Comparison of ENCODE assay signal across 22 cellular contexts in the genomic region with DNA sequence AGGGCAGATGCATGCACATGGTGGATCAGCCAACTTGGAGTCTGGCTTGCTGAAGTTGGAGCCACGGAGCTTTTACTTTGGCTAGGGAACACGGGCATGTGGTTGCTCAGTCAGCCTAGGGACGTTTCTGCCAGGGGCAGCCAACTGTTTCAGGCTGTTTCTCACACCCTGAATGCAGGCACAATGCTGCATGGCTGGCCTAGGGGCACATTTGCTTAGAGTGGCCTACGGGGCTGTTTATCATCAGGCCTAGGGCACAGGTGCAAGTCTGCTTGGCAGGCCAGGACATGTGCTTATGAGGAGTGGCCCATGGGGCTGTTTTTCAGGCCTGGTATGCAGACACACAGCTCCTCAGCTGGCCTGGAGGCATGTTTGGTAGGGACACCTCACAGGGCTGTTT.
DNase-seq lines count a peak whose midpoint lies in the region; ATAC-seq and TF ChIP-seq lines count a peak whose summit lies in the region.
"Had no signal": no experiment of that assay in that cellular context is flagged by ENCODE, and none has a peak within 500 bp of the region (broad histone marks: within the 10 kb centered on the region; RNA-seq: fewer than 3 reads in every experiment).

No MANE protein-coding gene starts in this region.

- H3K4me2 ChIP-seq in OCI-LY1 (ENCODE audit: low read length) = peak overlapping the region; percentile 1; the same call in 1 of the 2 replicates
- H3K4me2 ChIP-seq: PC-9 had no signal

- H3F3A ChIP-seq in OCI-LY1 (ENCODE audit: insufficient read depth, low read length) = no peaks in the 10 kb centered on the region

- ATAC-seq in HG02970 (IDR thresholded peaks at IDR 0.05; ENCODE audit: low FRiP score, unreplicated experiment) (no peak), GM18505 (IDR thresholded peaks at IDR 0.05; ENCODE audit: unreplicated experiment) (no peak)
- ATAC-seq: body of pancreas had no signal

- H2AFZ ChIP-seq in OCI-LY1 (ENCODE audit: low read length) = peak overlapping the region; percentile 2; the same call in 1 of the 2 replicates
- H2AFZ ChIP-seq: PC-9 had no signal

- no peak for TF ChIP-seq POLR2A in esophagus squamous epithelium (IDR thresholded peaks at IDR 0.05)
- no peak for TF ChIP-seq POLR2A in sigmoid colon (IDR thresholded peaks at IDR 0.05)
- no peak for TF ChIP-seq POLR2A in GM18505 (IDR thresholded peaks at IDR 0.05; ENCODE audit: borderline replicate concordance, extremely low read depth, insufficient read depth, insufficient read length)

- peak overlapping the region; percentile 84 for H3K27ac ChIP-seq in OCI-LY1 (ENCODE audit: low read depth, low read length, poor library complexity, severe bottlenecking)
- peak overlapping the region; percentile 56 to 72 (median 63) for H3K27ac ChIP-seq in esophagus squamous epithelium
- H3K27ac ChIP-seq in sigmoid colon = peak overlapping the region in 3 of 4 donors; percentile 9 to 42 (median 29)
- H3K27ac ChIP-seq: body of pancreas, lower lobe of right lung, PC-9, SK-N-MC had no signal

- H3K4me3 ChIP-seq in OCI-LY1 (ENCODE audit: low read depth, low read length, poor library complexity, severe bottlenecking) = no peak overlapping the region
- no peak overlapping the region for H3K4me3 ChIP-seq in esophagus squamous epithelium
- no peak overlapping the region for H3K4me3 ChIP-seq in sigmoid colon
- H3K4me3 ChIP-seq: body of pancreas, esophagus muscularis mucosa, lower lobe of right lung, PC-9, SK-N-MC, skin epidermis had no signal

- peaks cover 38% of the 10 kb centered on the region for H3K4me1 ChIP-seq in OCI-LY1 (ENCODE audit: insufficient read depth, low read length, severe bottlenecking)
- peaks cover 7 to 59% (median 37%) of the 10 kb centered on the region in 3 donors for H3K4me1 ChIP-seq in esophagus squamous epithelium
- peaks cover 0 to 52% (median 33%) of the 10 kb centered on the region in 4 donors for H3K4me1 ChIP-seq in sigmoid colon
- H3K4me1 ChIP-seq: body of pancreas had no signal

- TF ChIP-seq EP300 in sigmoid colon (IDR thresholded peaks at IDR 0.05) = no peak

- DNase-seq in ELF-1 (ENCODE audit: low read depth, low spot score) (peak; percentile 56), esophagus squamous epithelium (lab: John Stamatoyannopoulos, UW) (no peak), sigmoid colon (no peak), RPMI8226 (no peak), nucleus accumbens (lab: John Stamatoyannopoulos, UW) (no peak)
- DNase-seq: activated B cell treated with CpG ODN at 0.5 μM for 24 hours; activated CD4-positive, alpha-beta memory T cell treated with anti-CD3 and anti-CD28 coated beads, Interleukin-2, amount 10 ng/mL, durations not matched to agents 7 days and 5 days; activated T-cell treated with anti-CD3 and anti-CD28 coated beads, Interleukin-2, amount 50 U/mL, for 48 hours; body of pancreas; CD4-positive, alpha-beta T cell; HCEC 1CT; lower lobe of right lung; NCI-H1436 treated with DMSO at 0.1 percent for 48 hours; NCI-H774; PC-9; stimulated activated CD4-positive, alpha-beta T cell treated with anti-CD3 and anti-CD28 coated beads, Interleukin-4, amount 100 ng/mL, for 4 hours had no signal

- no peak for TF ChIP-seq CTCF in OCI-LY1 (IDR thresholded peaks at IDR 0.05; ENCODE audit: low read length)
- TF ChIP-seq CTCF in esophagus squamous epithelium (IDR thresholded peaks at IDR 0.05) = no peak
- TF ChIP-seq CTCF in sigmoid colon (IDR thresholded peaks at IDR 0.05) = no peak

- H3K36me3 ChIP-seq in OCI-LY1 (ENCODE audit: insufficient read depth, low read length) = no peaks in the 10 kb centered on the region
- peaks cover 0 to 24% (median 0%) of the 10 kb centered on the region in 3 donors for H3K36me3 ChIP-seq in esophagus squamous epithelium
- H3K36me3 ChIP-seq in sigmoid colon = no peaks in the 10 kb centered on the region

- no peaks in the 10 kb centered on the region for H3K9me2 ChIP-seq in OCI-LY1 (ENCODE audit: low read depth, low read length)

- H3K79me2 ChIP-seq in OCI-LY1 (ENCODE audit: insufficient read depth, low read length) = no peaks in the 10 kb centered on the region

- peak overlapping the region; percentile 16; the same call in 1 of the 2 replicates for H3K9ac ChIP-seq in OCI-LY1 (ENCODE audit: low read length)

- WGBS in esophagus squamous epithelium, 2 donors = 47 to 60% methylated on average over 1 to 3 of the region's 4 CpGs
- WGBS in sigmoid colon, 2 donors = 80 to 91% methylated on average over 4 of the region's 4 CpGs

- intact Hi-C loops in esophagus squamous epithelium (cut with DNase I) = no loop called here
- intact Hi-C loops in sigmoid colon (cut with DNase I) = no loop called here

- H3K9me3 ChIP-seq in OCI-LY1 (ENCODE audit: low read length) = no peaks in the 10 kb centered on the region
- H3K9me3 ChIP-seq in esophagus squamous epithelium = no peaks in the 10 kb centered on the region
- H3K9me3 ChIP-seq in sigmoid colon = no peaks in the 10 kb centered on the region
- H3K9me3 ChIP-seq: body of pancreas, esophagus muscularis mucosa, lower lobe of right lung had no signal

- H3K27me3 ChIP-seq in OCI-LY1 (ENCODE audit: insufficient read depth, low read length) = no peaks in the 10 kb centered on the region
- H3K27me3 ChIP-seq in esophagus squamous epithelium = no peaks in the 10 kb centered on the region
- no peaks in the 10 kb centered on the region for H3K27me3 ChIP-seq in sigmoid colon
- H3K27me3 ChIP-seq: body of pancreas, esophagus muscularis mucosa had no signal

- H4K20me1 ChIP-seq in OCI-LY1 (ENCODE audit: insufficient read depth, low read length) = no peaks in the 10 kb centered on the region

Comparison
In these comparisons a context has a peak if more than half of its experiments do, and no peak if none do; other contexts are left out.
1. H3K27ac ChIP-seq: peak in every context shown above with its lines; median percentile 84 in OCI-LY1; 63 in esophagus squamous epithelium; 29 in sigmoid colon.